Comparison of ENCODE assay signal across 17 cellular contexts in genomic region chr18:13368080-13368813, GRCh38.
"Had no signal": no experiment of that assay in that cellular context is flagged by ENCODE, and none has a peak within 500 bp of the region (broad histone marks: within the 10 kb centered on the region; RNA-seq: fewer than 3 reads in every experiment).

No MANE protein-coding gene starts in this region.

- H3K36me3 ChIP-seq: right lobe of liver, SJCRH30, upper lobe of right lung had no signal

- ATAC-seq: activated naive CD8-positive, alpha-beta T cell treated with anti-CD3 and anti-CD28 coated beads, Interleukin-2, amount 50 U/mL, for 24 hours; right lobe of liver; stimulated activated naive B cell treated with anti-CD40 and anti-IgM and Interleukin-4, amounts not matched to agents 10 μg/mL and 1 μg/mL and 100 μg/mL, for 72 hours had no signal

- H3K27me3 ChIP-seq: hepatocyte, right lobe of liver, SJCRH30, upper lobe of right lung had no signal

- H3K27ac Mint-ChIP-seq: activated naive CD8-positive, alpha-beta T cell treated with anti-CD3 and anti-CD28 coated beads, Interleukin-2, amount 50 U/mL, for 24 hours; activated T-helper 2 cell treated with anti-CD3 and anti-CD28 coated beads, Interferon-gamma antibody, Interleukin-2, Interleukin-4, amounts not matched to agents 10 μg/mL and 5 μg/mL and 100 μg/mL, durations not matched to agents 14 hours and 24 hours and 36 hours had no signal

- FAIRE-seq: small intestine had no signal

- H3K4me3 ChIP-seq: hepatocyte, right lobe of liver, SJCRH30, upper lobe of right lung had no signal

- H3K4me3 Mint-ChIP-seq: activated naive CD8-positive, alpha-beta T cell treated with anti-CD3 and anti-CD28 coated beads, Interleukin-2, amount 50 U/mL, for 24 hours; stimulated activated naive B cell treated with anti-CD40 and anti-IgM and Interleukin-4, amounts not matched to agents 10 μg/mL and 1 μg/mL and 100 μg/mL, for 72 hours had no signal

- DNase-seq: activated CD4-positive, alpha-beta T cell treated with anti-CD3 and anti-CD28 coated beads, Interleukin-2, amount 50 U/mL, for 48 hours; activated naive CD4-positive, alpha-beta T cell; activated naive CD8-positive, alpha-beta T cell treated with anti-CD3 and anti-CD28 coated beads, Interleukin-2, amount 50 U/mL, for 24 hours; activated T-cell treated with anti-CD3 and anti-CD28 coated beads, Interleukin-2, amount 50 U/mL, for 1 hour; effector memory CD4-positive, alpha-beta T cell; foreskin melanocyte; nucleus accumbens; right lobe of liver; SJCRH30; small intestine; stimulated activated CD4-positive, alpha-beta T cell treated with anti-CD3 and anti-CD28 coated beads, Interleukin-15, amount 100 ng/mL, for 24 hours; stimulated activated naive B cell treated with anti-CD40 and anti-IgM and Interleukin-4, amounts not matched to agents 10 μg/mL and 1 μg/mL and 100 μg/mL, for 72 hours; T-helper 1 cell; T-helper 9 cell had no signal

- H3K4me2 ChIP-seq: hepatocyte had no signal

- H3K27me3 Mint-ChIP-seq: activated naive CD8-positive, alpha-beta T cell treated with anti-CD3 and anti-CD28 coated beads, Interleukin-2, amount 50 U/mL, for 24 hours; stimulated activated naive B cell treated with anti-CD40 and anti-IgM and Interleukin-4, amounts not matched to agents 10 μg/mL and 1 μg/mL and 100 μg/mL, for 72 hours had no signal

- H3K36me3 Mint-ChIP-seq: stimulated activated naive B cell treated with anti-CD40 and anti-IgM and Interleukin-4, amounts not matched to agents 10 μg/mL and 1 μg/mL and 100 μg/mL, for 72 hours had no signal

- H3K9me3 Mint-ChIP-seq: activated naive CD8-positive, alpha-beta T cell treated with anti-CD3 and anti-CD28 coated beads, Interleukin-2, amount 50 U/mL, for 24 hours; activated T-helper 2 cell treated with anti-CD3 and anti-CD28 coated beads, Interferon-gamma antibody, Interleukin-2, Interleukin-4, amounts not matched to agents 10 μg/mL and 5 μg/mL and 100 μg/mL, durations not matched to agents 14 hours and 24 hours and 36 hours; stimulated activated naive B cell treated with anti-CD40 and anti-IgM and Interleukin-4, amounts not matched to agents 10 μg/mL and 1 μg/mL and 100 μg/mL, for 72 hours had no signal

- H3K9me3 ChIP-seq: right lobe of liver, SJCRH30, upper lobe of right lung had no signal

- H3K4me1 ChIP-seq: SJCRH30, upper lobe of right lung had no signal

- H3K27ac ChIP-seq: hepatocyte, right lobe of liver, SJCRH30, upper lobe of right lung had no signal
